Comparison of ENCODE assay signal across 9 cellular contexts in the genomic region with DNA sequence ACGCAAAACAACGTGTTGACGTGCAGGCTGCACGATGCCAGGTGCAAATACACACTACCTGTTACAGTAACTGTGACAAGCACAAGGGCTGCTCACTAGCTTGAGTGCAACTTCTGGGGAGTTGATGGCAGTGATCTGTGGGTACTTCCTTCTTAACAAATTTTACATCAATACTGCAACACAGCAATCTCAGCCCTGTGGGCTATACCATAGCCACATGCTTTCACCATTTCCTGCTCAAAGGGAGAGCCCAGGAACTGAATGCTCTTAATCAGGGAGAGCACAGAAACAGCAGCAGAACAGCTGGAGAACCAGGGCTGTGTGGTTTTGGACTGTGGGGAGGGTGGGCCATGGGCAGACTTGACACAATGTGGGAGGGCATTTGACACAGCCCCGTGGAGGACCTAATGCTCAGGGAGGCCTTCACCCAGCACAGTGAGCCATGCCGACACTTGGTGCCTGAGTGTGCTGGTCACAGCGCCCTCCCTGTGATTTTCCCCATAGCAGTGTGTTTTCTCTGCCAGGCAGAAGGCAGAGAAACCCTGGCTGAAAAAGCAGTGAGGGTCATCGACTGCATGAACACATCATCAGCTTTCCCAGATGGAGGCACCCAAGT. TPM values are rescaled to one million over a fixed set of nuclear protein-coding genes. Genes with fewer than 3 reads are reported as not detected.
DNase-seq lines count a peak whose midpoint lies in the region; ATAC-seq, FAIRE-seq and TF ChIP-seq lines count a peak whose summit lies in the region.
"Not testable (repeated sequence)": the region's sequence is repeated elsewhere in the genome, so short reads cannot be mapped to it uniquely, and the experiment has no call there.
"Had no signal": no experiment of that assay in that cellular context is flagged by ENCODE, and none has a peak within 500 bp of the region (broad histone marks: within the 10 kb centered on the region; RNA-seq: fewer than 3 reads in every experiment).

No MANE protein-coding gene starts in this region.

- H3K9me3 ChIP-seq in T-helper 17 cell (ENCODE audit: control insufficient read depth, low read length, poor library complexity, severe bottlenecking); keratinocyte (ENCODE audit: control insufficient read depth, low read depth, low read length); upper lobe of left lung: not testable (repeated sequence)

- CTCF ChIA-PET in activated CD8-positive, alpha-beta memory T cell treated with anti-CD3 and anti-CD28 coated beads, Interleukin-2, amount 10 ng/mL, durations not matched to agents 7 days and 5 days (lab: Charles Lee): interaction anchor here (0.7 kb wide), 1 partner anchor 1106 kb away, joined by 4 read pairs; no protein-coding TSS in a partner anchor

- not testable (repeated sequence) for H2AFZ ChIP-seq in keratinocyte (ENCODE audit: control insufficient read depth, low read length)

- dilution Hi-C loops in keratinocyte (cut with MboI; ENCODE audit: extremely low pct_ligation_motif_present, low sequenced_read_pairs): not testable (repeated sequence)

- not testable (repeated sequence) for H3K27ac Mint-ChIP-seq in T-helper 17 cell; activated CD8-positive, alpha-beta memory T cell treated with anti-CD3 and anti-CD28 coated beads, Interleukin-2, amount 10 ng/mL, durations not matched to agents 7 days and 5 days; central memory CD8-positive, alpha-beta T cell (ENCODE audit: low read depth); natural killer cell treated with Interleukin-12 subunit alpha and Interleukin-12 subunit beta and Interleukin-15 and Interleukin-18, amount 100 ng/mL, for 72 hours

- H3K4me2 ChIP-seq in keratinocyte (ENCODE audit: control insufficient read depth, extremely low read depth, insufficient read depth, low read depth, low read length): not testable (repeated sequence)

- TF ChIP-seq EP300 in upper lobe of left lung (IDR thresholded peaks at IDR 0.05): not testable (repeated sequence)

- H4K20me1 ChIP-seq in keratinocyte (ENCODE audit: control insufficient read depth, extremely low read depth, insufficient read depth, low read length): not testable (repeated sequence)

- not testable (repeated sequence) for H3K27me3 ChIP-seq in keratinocyte (ENCODE audit: control insufficient read depth, extremely low read depth, insufficient read depth, low read length); upper lobe of left lung

- H3K9ac ChIP-seq in keratinocyte (ENCODE audit: control insufficient read depth, extremely low read depth, insufficient read depth, low read length): not testable (repeated sequence)

- not testable (repeated sequence) for H3K9me1 ChIP-seq in keratinocyte (ENCODE audit: control insufficient read depth, extremely low read depth, insufficient read depth, low read length)

- not testable (repeated sequence) for H3K4me1 Mint-ChIP-seq in T-helper 17 cell; activated CD8-positive, alpha-beta memory T cell treated with anti-CD3 and anti-CD28 coated beads, Interleukin-2, amount 10 ng/mL, durations not matched to agents 7 days and 5 days; central memory CD8-positive, alpha-beta T cell
- H3K4me1 Mint-ChIP-seq in natural killer cell treated with Interleukin-12 subunit alpha and Interleukin-12 subunit beta and Interleukin-15 and Interleukin-18, amount 100 ng/mL, for 72 hours (ENCODE audit: low read depth in 2 of 2): peaks cover 0 to 18% of the 10 kb centered on the region in 2 donors

- TF ChIP-seq POLR2A in upper lobe of left lung (IDR thresholded peaks at IDR 0.05): not testable (repeated sequence)

- not testable (repeated sequence) for H3K9me3 Mint-ChIP-seq in activated CD8-positive, alpha-beta memory T cell treated with anti-CD3 and anti-CD28 coated beads, Interleukin-2, amount 10 ng/mL, durations not matched to agents 7 days and 5 days (ENCODE audit: low read depth); central memory CD8-positive, alpha-beta T cell; natural killer cell treated with Interleukin-12 subunit alpha and Interleukin-12 subunit beta and Interleukin-15 and Interleukin-18, amount 100 ng/mL, for 72 hours

- not testable (repeated sequence) for H3K79me2 ChIP-seq in keratinocyte (ENCODE audit: control insufficient read depth, insufficient read depth, low read length)

- not testable (repeated sequence) for H3K27ac ChIP-seq in keratinocyte (ENCODE audit: control insufficient read depth, insufficient read depth, low read length); upper lobe of left lung

- peak; percentile 60 for ATAC-seq in T-helper 17 cell
- ATAC-seq in activated CD8-positive, alpha-beta memory T cell treated with anti-CD3 and anti-CD28 coated beads, Interleukin-2, amount 10 ng/mL, durations not matched to agents 7 days and 5 days: peak; percentile 73
- peak; percentile 64 for ATAC-seq in central memory CD8-positive, alpha-beta T cell (replicated peaks; ENCODE audit: extremely low read depth, poor library complexity, severe bottlenecking)
- ATAC-seq in natural killer cell treated with Interleukin-12 subunit alpha and Interleukin-12 subunit beta and Interleukin-15 and Interleukin-18, amount 100 ng/mL, for 72 hours: peak; percentile 72 to 78
- ATAC-seq in upper lobe of left lung (ENCODE audit: low FRiP score in 2 of 2): peak; percentile 43 to 56

- not testable (repeated sequence) for H3K27me3 Mint-ChIP-seq in T-helper 17 cell; activated CD8-positive, alpha-beta memory T cell treated with anti-CD3 and anti-CD28 coated beads, Interleukin-2, amount 10 ng/mL, durations not matched to agents 7 days and 5 days; central memory CD8-positive, alpha-beta T cell; natural killer cell treated with Interleukin-12 subunit alpha and Interleukin-12 subunit beta and Interleukin-15 and Interleukin-18, amount 100 ng/mL, for 72 hours

- TF ChIP-seq CTCF in keratinocyte (optimal IDR thresholded peaks at IDR 0.05 in 1 of 3, IDR thresholded peaks at IDR 0.05 in 1 of 3, conservative IDR thresholded peaks at IDR 0.05 in 1 of 3; ENCODE audit: extremely low read depth in 1 of 3, insufficient read depth in 2 of 3, low read length in 3 of 3); upper lobe of left lung (IDR thresholded peaks at IDR 0.05): not testable (repeated sequence)

- not testable (repeated sequence) for H3K4me1 ChIP-seq in keratinocyte (ENCODE audit: control insufficient read depth, extremely low read depth, insufficient read depth, low read length)
- peaks cover 0 to 18% (median 6%) of the 10 kb centered on the region in 4 donors for H3K4me1 ChIP-seq in upper lobe of left lung

- not testable (repeated sequence) for H3K4me3 Mint-ChIP-seq in T-helper 17 cell; activated CD8-positive, alpha-beta memory T cell treated with anti-CD3 and anti-CD28 coated beads, Interleukin-2, amount 10 ng/mL, durations not matched to agents 7 days and 5 days; central memory CD8-positive, alpha-beta T cell; natural killer cell treated with Interleukin-12 subunit alpha and Interleukin-12 subunit beta and Interleukin-15 and Interleukin-18, amount 100 ng/mL, for 72 hours

- H3K36me3 Mint-ChIP-seq in T-helper 17 cell (ENCODE audit: low read depth); activated CD8-positive, alpha-beta memory T cell treated with anti-CD3 and anti-CD28 coated beads, Interleukin-2, amount 10 ng/mL, durations not matched to agents 7 days and 5 days; central memory CD8-positive, alpha-beta T cell (ENCODE audit: insufficient read depth); natural killer cell treated with Interleukin-12 subunit alpha and Interleukin-12 subunit beta and Interleukin-15 and Interleukin-18, amount 100 ng/mL, for 72 hours: not testable (repeated sequence)

- not testable (repeated sequence) for H3K4me3 ChIP-seq in keratinocyte (ENCODE audit: control insufficient read depth in 2 of 3, extremely low read depth in 1 of 3, insufficient read depth in 2 of 3, low read depth in 1 of 3, low read length in 3 of 3); upper lobe of left lung

- DNase-seq in HTR-8/SVneo (ENCODE audit: insufficient read length, low spot score); T-helper 17 cell; activated CD8-positive, alpha-beta memory T cell treated with anti-CD3 and anti-CD28 coated beads, Interleukin-2, amount 10 ng/mL, durations not matched to agents 7 days and 5 days; central memory CD8-positive, alpha-beta T cell (ENCODE audit: low spot score in 2 of 2); keratinocyte (ENCODE audit: low read depth, low spot score); natural killer cell treated with Interleukin-12 subunit alpha and Interleukin-12 subunit beta and Interleukin-15 and Interleukin-18, amount 100 ng/mL, for 72 hours (ENCODE audit: low spot score); upper lobe of left lung: not testable (repeated sequence)

- FAIRE-seq in HTR-8/SVneo (lab: Jason Lieb, UNC): peak; percentile 28
- peak; percentile 43 for FAIRE-seq in keratinocyte (lab: Jason Lieb, UNC)

- H3K36me3 ChIP-seq in keratinocyte (ENCODE audit: control insufficient read depth in 2 of 2, extremely low read depth in 1 of 2, insufficient read depth in 2 of 2, low read length in 2 of 2); upper lobe of left lung: not testable (repeated sequence)

- WGBS in upper lobe of left lung, 2 donors: 74% methylated on average over 4 of the region's 8 CpGs; no CpG with 5 or more reads in 1 of the 2 donors

RNA-seq across cellular contexts. Expression of a gene that starts 12.0 kb away (rescaled TPM):
- total RNA-seq in T-helper 17 cell (1 to 10 TPM; 1.0 to 1.7 TPM), upper lobe of left lung (1 to 10 TPM in 5 of 6 donors, under 1 TPM in 1; 0.79 to 5.2 (median 2.8) TPM)
- under 1 TPM; 0.38 to 0.49 TPM for total RNA-seq in activated CD8-positive, alpha-beta memory T cell treated with anti-CD3 and anti-CD28 coated beads, Interleukin-2, amount 10 ng/mL, durations not matched to agents 7 days and 5 days
- 0.13 to 0.63 TPM (median 0.22 TPM) in 3 replicates for polyA plus RNA-seq in keratinocyte
- polyA plus RNA-seq in keratinocyte (2011; ENCODE audit: low read depth): not detected
- 0.11 and 0.49 TPM in 2 replicates for polyA plus RNA-seq in keratinocyte (2011; cell fraction: cytosol; rRNA removed)
- polyA plus RNA-seq in keratinocyte (2011; cell fraction: nucleus; rRNA removed): 0.70 and 1.1 TPM in 2 replicates
- polyA plus RNA-seq in keratinocyte (2012; ENCODE audit: low replicate concordance): 0.70 and 0.72 TPM in 2 replicates
- polyA minus RNA-seq in keratinocyte: 0.26 to 0.69 TPM (median 0.30 TPM) in 3 replicates
- 1.7 TPM for polyA minus RNA-seq in keratinocyte (2011; cell fraction: cytosol; rRNA and poly(A)+ RNA removed)
- polyA minus RNA-seq in keratinocyte (2011; cell fraction: nucleus; rRNA and poly(A)+ RNA removed): 0.53 and 1.0 TPM in 2 replicates
- under 1 TPM; 0.56 to 0.93 TPM for total RNA-seq in natural killer cell treated with Interleukin-12 subunit alpha and Interleukin-12 subunit beta and Interleukin-15 and Interleukin-18, amount 100 ng/mL, for 72 hours
- total RNA-seq: H7 had no signal
- polyA plus RNA-seq: CD8-positive, alpha-beta memory T cell had no signal
